11 cellular contexts compared by ENCODE assay signal in genomic region chr7:16114633-16115032, GRCh38.
A peak's percentile ranks its signal among the peaks of the same experiment; 100 is the strongest.
DNase-seq lines count a peak whose midpoint lies in the region; ATAC-seq and TF ChIP-seq lines count a peak whose summit lies in the region.
"Had no signal": no experiment of that assay in that cellular context is flagged by ENCODE, and none has a peak within 500 bp of the region (broad histone marks: within the 10 kb centered on the region; RNA-seq: fewer than 3 reads in every experiment).

No MANE protein-coding gene starts in this region.

- H3K27me3 Mint-ChIP-seq in Caco-2 (ENCODE audit: insufficient read depth, unreplicated experiment) (no peaks in the 10 kb centered on the region), WTC11 (ENCODE audit: low read depth) (no peaks in the 10 kb centered on the region)
- H3K27me3 Mint-ChIP-seq: activated T-cell treated with anti-CD3 and anti-CD28 coated beads, Interleukin-2, amount 50 U/mL, for 24 hours had no signal

- no peaks in the 10 kb centered on the region for H3K36me3 ChIP-seq in Caco-2 (ENCODE audit: control insufficient read depth, insufficient read depth, low read length)
- no peaks in the 10 kb centered on the region for H3K36me3 ChIP-seq in KMS-11 (ENCODE audit: insufficient read depth)
- H3K36me3 ChIP-seq in testis (ENCODE audit: low read depth, missing control alignments) = no peaks in the 10 kb centered on the region
- H3K36me3 ChIP-seq: Peyer's patch had no signal

- H3K9me3 ChIP-seq in Caco-2 (peaks cover 28% of the 10 kb centered on the region), testis (no peaks in the 10 kb centered on the region)
- H3K9me3 ChIP-seq: Peyer's patch had no signal

- H3K79me2 ChIP-seq in KMS-11 (ENCODE audit: insufficient read depth, low read depth) = no peaks in the 10 kb centered on the region

- no peaks in the 10 kb centered on the region for H3K36me3 Mint-ChIP-seq in Caco-2 (ENCODE audit: insufficient read depth, unreplicated experiment)
- H3K36me3 Mint-ChIP-seq in WTC11 = peaks cover 7% of the 10 kb centered on the region; the same call in 1 of the 2 replicates

- no peak overlapping the region for H3K27ac ChIP-seq in KMS-11
- no peak overlapping the region for H3K27ac ChIP-seq in testis
- H3K27ac ChIP-seq: Peyer's patch had no signal

- H3K4me3 Mint-ChIP-seq in Caco-2 (ENCODE audit: unreplicated experiment) (no peak overlapping the region), WTC11 (no peak overlapping the region)
- H3K4me3 Mint-ChIP-seq: activated T-cell treated with anti-CD3 and anti-CD28 coated beads, Interleukin-2, amount 50 U/mL, for 24 hours had no signal

- intact Hi-C loops in Caco-2 (cut with micrococcal nuclease; ENCODE audit: unreplicated experiment) = loop anchor here (1.0 to 5.0 kb wide), 4 partner anchors 36 to 451 kb away; partner anchors contain the start of gene CRPPA
- intact Hi-C loops in testis (cut with DNase I; ENCODE audit: low total_unique reads) = no loop called here

- H3K4me1 ChIP-seq in Caco-2 (no peaks in the 10 kb centered on the region), KMS-11 (ENCODE audit: low read depth, poor library complexity, severe bottlenecking) (peaks cover 17% of the 10 kb centered on the region), testis (no peaks in the 10 kb centered on the region)
- H3K4me1 ChIP-seq: Peyer's patch had no signal

- WGBS in testis, 2 donors = 90 to 92% methylated on average over 1 of the region's 1 CpG

- CTCF ChIA-PET in Caco-2 (lab: Charles Lee) (no interaction called here), WTC11 (lab: Charles Lee) (interaction anchor here (1.4 kb wide), 1 partner anchor 450 kb away, joined by 10 read pairs; no protein-coding TSS in a partner anchor)

- H3K4me3 ChIP-seq in Caco-2 (ENCODE audit: low read depth, low read length) = no peak overlapping the region
- H3K4me3 ChIP-seq in KMS-11 (IDR thresholded peaks at IDR 0.05; ENCODE audit: insufficient read depth, low read depth, low read length) = no peak overlapping the region
- no peak overlapping the region for H3K4me3 ChIP-seq in testis
- H3K4me3 ChIP-seq: Peyer's patch had no signal

- H3K9ac ChIP-seq in KMS-11 = no peak overlapping the region

- H3K4me1 Mint-ChIP-seq in Caco-2 (ENCODE audit: low read depth, unreplicated experiment) = peaks cover 8% of the 10 kb centered on the region
- no peaks in the 10 kb centered on the region for H3K4me1 Mint-ChIP-seq in WTC11

- DNase-seq in Caco-2 = peak in 1 of 2 experiments; percentile 19
- DNase-seq in WTC11 (ENCODE audit: low spot score) = no peak
- peak; percentile 36 for DNase-seq in kidney tubule cell (ENCODE audit: low spot score)
- DNase-seq in activated effector memory CD4-positive, alpha-beta T cell treated with Interleukin-2 at 50 U/mL for 16 hours = no peak
- no peak for DNase-seq in occipital lobe (lab: John Stamatoyannopoulos, UW)
- no peak for DNase-seq in testis
- DNase-seq: activated T-cell treated with anti-CD3 and anti-CD28 coated beads, Interleukin-2, amount 50 U/mL, for 24 hours; Peyer's patch; stimulated activated CD4-positive, alpha-beta T cell treated with anti-CD3 and anti-CD28 coated beads, Interleukin-4, amount 100 ng/mL, for 4 hours had no signal

- TF ChIP-seq CTCF in Caco-2 (IDR thresholded peaks at IDR 0.05; ENCODE audit: insufficient read depth in 1 of 2, low read depth in 1 of 2, low read length in 1 of 2, severe bottlenecking in 1 of 2, unreplicated experiment in 1 of 2) (peak; percentile 33 to 39), KMS-11 (conservative IDR thresholded peaks at IDR 0.05; ENCODE audit: low read depth, low read length) (peak; percentile 40; the same call in 1 of the 2 replicates), WTC11 (IDR thresholded peaks at IDR 0.05) (no peak), testis (IDR thresholded peaks at IDR 0.05) (no peak)

- H3K27me3 ChIP-seq in Caco-2 (replicated peaks; ENCODE audit: control insufficient read depth, insufficient read depth, low read length) = no peaks in the 10 kb centered on the region
- no peaks in the 10 kb centered on the region for H3K27me3 ChIP-seq in KMS-11 (ENCODE audit: insufficient read depth, low read depth)
- no peaks in the 10 kb centered on the region for H3K27me3 ChIP-seq in testis
- H3K27me3 ChIP-seq: Peyer's patch had no signal

- no peak for TF ChIP-seq POLR2A in testis (IDR thresholded peaks at IDR 0.05)

- H3K27ac Mint-ChIP-seq in Caco-2 (ENCODE audit: unreplicated experiment) (peak overlapping the region; percentile 13), WTC11 (no peak overlapping the region)
- H3K27ac Mint-ChIP-seq: activated T-cell treated with anti-CD3 and anti-CD28 coated beads, Interleukin-2, amount 50 U/mL, for 24 hours had no signal

- BruUV-seq in Caco-2 (replicated peaks; lab: Mats Ljungman, UMichigan) = no TSS peak

- POLR2A ChIA-PET in Caco-2 (lab: Charles Lee) = no interaction called here
- POLR2A ChIA-PET in WTC11 (lab: Charles Lee) = no interaction called here

- H3K4me2 ChIP-seq in KMS-11 = no peak overlapping the region

- peak; percentile 53 for ATAC-seq in WTC11
- ATAC-seq in HG03439 (IDR thresholded peaks at IDR 0.05; ENCODE audit: unreplicated experiment) = no peak

- H3K9me3 Mint-ChIP-seq in Caco-2 (ENCODE audit: unreplicated experiment) (peaks cover 57% of the 10 kb centered on the region), WTC11 (peaks cover 23% of the 10 kb centered on the region)

- H4K20me1 ChIP-seq in KMS-11 (ENCODE audit: insufficient read depth) = no peaks in the 10 kb centered on the region

- peak overlapping the region; percentile 17; the same call in 1 of the 2 replicates for H2AFZ ChIP-seq in KMS-11 (ENCODE audit: low read depth)

TF ChIP-seq in WTC11, 78 proteins besides CTCF, POLR2A, EP300 and RAD21:
- TF ChIP-seq CDX4 (CRISPR knock-in tag; IDR thresholded peaks at IDR 0.05; ENCODE audit: borderline replicate concordance) (no peak), USF1 (CRISPR knock-in tag; IDR thresholded peaks at IDR 0.05) (no peak), IRF1 (CRISPR knock-in tag; IDR thresholded peaks at IDR 0.05) (no peak), E2F4 (CRISPR knock-in tag; IDR thresholded peaks at IDR 0.05; ENCODE audit: borderline replicate concordance, low read depth) (no peak)

Comparison
In these comparisons a context has a peak if more than half of its experiments do, and no peak if none do; other contexts are left out.
1. CTCF ChIP-seq: peak in Caco-2 (2 of 2) and KMS-11 (single experiment); none in WTC11 (single experiment) and testis (0 of 3).